In the genomic region with DNA sequence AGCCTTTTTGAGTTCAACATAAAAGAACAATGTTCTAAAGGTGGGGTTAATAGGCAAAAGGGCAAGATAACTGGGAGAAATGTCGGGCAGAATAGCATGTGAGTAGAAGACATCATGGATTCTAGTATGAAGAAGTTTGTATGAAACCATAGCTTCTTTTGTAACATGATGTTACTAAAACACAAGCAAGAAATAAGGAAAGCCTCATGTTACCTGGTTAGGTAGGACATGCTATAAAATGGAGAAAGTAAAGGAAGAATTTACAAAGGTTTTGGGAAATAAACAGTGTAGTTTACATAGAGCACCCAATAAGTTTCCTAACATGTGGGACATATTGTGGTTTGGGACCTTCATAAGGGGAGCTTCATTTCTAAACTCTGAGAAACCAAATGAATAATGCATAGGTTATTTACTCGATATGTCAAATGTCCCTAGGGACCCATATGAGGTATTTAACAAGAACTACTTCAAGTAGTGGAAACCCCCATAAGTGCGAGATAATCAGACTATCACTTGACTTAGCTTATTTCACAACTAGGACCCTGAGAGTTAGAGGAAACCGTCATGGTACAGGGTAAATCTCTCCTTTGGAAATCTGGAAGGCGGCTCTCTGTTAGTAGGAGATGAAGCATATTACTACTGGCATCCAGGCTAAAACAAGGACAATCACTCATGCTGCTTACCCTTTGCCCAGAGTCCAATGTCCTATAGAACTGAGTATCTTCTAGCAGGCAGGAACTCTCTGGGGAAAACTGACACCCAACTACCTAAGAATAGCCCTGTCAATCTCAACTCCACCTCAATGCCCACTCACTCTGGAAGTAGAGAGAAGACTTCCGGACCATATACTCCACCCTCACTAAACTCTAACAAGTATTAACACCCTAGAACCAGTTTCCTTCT, we compare ENCODE assay signal across 13 cellular contexts. TPM values are rescaled to one million over a fixed set of nuclear protein-coding genes. Genes with fewer than 3 reads are reported as not detected.
DNase-seq lines count a peak whose midpoint lies in the region; ATAC-seq, FAIRE-seq and TF ChIP-seq lines count a peak whose summit lies in the region.
"Had no signal": no experiment of that assay in that cellular context is flagged by ENCODE, and none has a peak within 500 bp of the region (broad histone marks: within the 10 kb centered on the region; RNA-seq: fewer than 3 reads in every experiment).

No MANE protein-coding gene starts in this region.

- FAIRE-seq in GM12891 (lab: Jason Lieb, UNC) = peak; percentile 56

- TF ChIP-seq POLR2A in GM12891 (IDR thresholded peaks at IDR 0.05; ENCODE audit: low read depth, low read length) = no peak

- H3K4me3 Mint-ChIP-seq in HFFc6 = no peak overlapping the region
- H3K4me3 Mint-ChIP-seq: natural killer cell had no signal

- no peak for TF ChIP-seq CTCF in right atrium auricular region (IDR thresholded peaks at IDR 0.05)
- no peak for TF ChIP-seq CTCF in HFFc6 (IDR thresholded peaks at IDR 0.05)

- H3K4me1 ChIP-seq in right atrium auricular region = no peaks in the 10 kb centered on the region
- H3K4me1 ChIP-seq: SJCRH30 had no signal

- no peak for DNase-seq in GM12891 (ENCODE audit: insufficient read length, low spot score)
- DNase-seq in right atrium auricular region (ENCODE audit: low spot score) = no peak
- DNase-seq in HFFc6 = no peak
- DNase-seq in dedifferentiated amniotic fluid mesenchymal stem cell (ENCODE audit: extremely low spot score) = no peak
- no peak for DNase-seq in activated CD8-positive, alpha-beta memory T cell treated with anti-CD3 and anti-CD28 coated beads, Interleukin-2, amount 50 U/mL, for 4 hours
- DNase-seq in AG08396 (ENCODE audit: low spot score) = no peak
- DNase-seq: activated effector memory CD4-positive, alpha-beta T cell treated with anti-CD3 and anti-CD28 coated beads, Interleukin-2, amount 50 U/mL, for 16 hours; IMR-90; natural killer cell; SJCRH30 had no signal

- no peak overlapping the region for H3K4me3 ChIP-seq in right atrium auricular region
- H3K4me3 ChIP-seq: esophagus muscularis mucosa, SJCRH30 had no signal

- peak overlapping the region; percentile 28 to 41 for H3K27ac ChIP-seq in right atrium auricular region
- H3K27ac ChIP-seq: esophagus muscularis mucosa, SJCRH30 had no signal

- peaks cover under 1% of the 10 kb centered on the region; the same call in 1 of the 2 replicates for H3K4me1 Mint-ChIP-seq in HFFc6 (ENCODE audit: low read depth)

- H3K27me3 Mint-ChIP-seq in HFFc6 (ENCODE audit: insufficient read depth) = no peaks in the 10 kb centered on the region

- ATAC-seq in GM19463 (IDR thresholded peaks at IDR 0.05; ENCODE audit: unreplicated experiment) = peak; percentile 76
- ATAC-seq in HG03135 (IDR thresholded peaks at IDR 0.05; ENCODE audit: unreplicated experiment) = peak; percentile 57

- no peaks in the 10 kb centered on the region for H3K36me3 ChIP-seq in right atrium auricular region

- no peaks in the 10 kb centered on the region for H3K9me3 ChIP-seq in right atrium auricular region
- H3K9me3 ChIP-seq: esophagus muscularis mucosa, SJCRH30 had no signal

- H3K27me3 ChIP-seq in right atrium auricular region = no peaks in the 10 kb centered on the region
- H3K27me3 ChIP-seq: esophagus muscularis mucosa, SJCRH30 had no signal

- H3K9me3 Mint-ChIP-seq in HFFc6 = no peaks in the 10 kb centered on the region
- H3K9me3 Mint-ChIP-seq: natural killer cell had no signal

- no peak overlapping the region; the same call in 1 of the 2 replicates for H3K27ac Mint-ChIP-seq in HFFc6

- H3K36me3 Mint-ChIP-seq in HFFc6 (ENCODE audit: low read depth) = peaks cover 13% of the 10 kb centered on the region
- H3K36me3 Mint-ChIP-seq: natural killer cell had no signal

TF ChIP-seq in GM12891, 5 proteins besides CTCF, POLR2A, EP300 and RAD21:
- no peak for TF ChIP-seq PAX5 (IDR thresholded peaks at IDR 0.05; ENCODE audit: insufficient read depth, low read length, severe bottlenecking)
- TF ChIP-seq POLR2AphosphoS5 (IDR thresholded peaks at IDR 0.05; ENCODE audit: low read depth, low read length) = 0 out of 2 replicates have a peak, but pooled peaks have one; percentile 34
- no peak for TF ChIP-seq TAF1 (IDR thresholded peaks at IDR 0.05; ENCODE audit: low read depth, low read length)
- TF ChIP-seq POU2F2 (IDR thresholded peaks at IDR 0.05; ENCODE audit: low read depth, low read length) = 0 out of 2 replicates have a peak, but pooled peaks have one; percentile 33
- TF ChIP-seq SPI1 (IDR thresholded peaks at IDR 0.05; ENCODE audit: low read depth, low read length) = no peak

RNA-seq across cellular contexts. Expression of a gene that starts 57.5 kb away (rescaled TPM):
- polyA plus RNA-seq in GM12891 (2012; ENCODE audit: low read depth, missing spikeins) = 57.1 TPM
- total RNA-seq in right atrium auricular region = 100 to 1,000 TPM in 1 of 2 donors, 10 to 100 TPM in 1; 89.8 to 114 TPM
- 10 to 100 TPM; 56.0 to 65.1 (median 59.4) TPM for total RNA-seq in HFFc6 (2021; fragmentation: NEBNext Ultra II Directional; extraction: Animal tissue kit (Norgen Biotek cat#: 25700))
